21 cellular contexts compared by ENCODE assay signal in the genomic region with DNA sequence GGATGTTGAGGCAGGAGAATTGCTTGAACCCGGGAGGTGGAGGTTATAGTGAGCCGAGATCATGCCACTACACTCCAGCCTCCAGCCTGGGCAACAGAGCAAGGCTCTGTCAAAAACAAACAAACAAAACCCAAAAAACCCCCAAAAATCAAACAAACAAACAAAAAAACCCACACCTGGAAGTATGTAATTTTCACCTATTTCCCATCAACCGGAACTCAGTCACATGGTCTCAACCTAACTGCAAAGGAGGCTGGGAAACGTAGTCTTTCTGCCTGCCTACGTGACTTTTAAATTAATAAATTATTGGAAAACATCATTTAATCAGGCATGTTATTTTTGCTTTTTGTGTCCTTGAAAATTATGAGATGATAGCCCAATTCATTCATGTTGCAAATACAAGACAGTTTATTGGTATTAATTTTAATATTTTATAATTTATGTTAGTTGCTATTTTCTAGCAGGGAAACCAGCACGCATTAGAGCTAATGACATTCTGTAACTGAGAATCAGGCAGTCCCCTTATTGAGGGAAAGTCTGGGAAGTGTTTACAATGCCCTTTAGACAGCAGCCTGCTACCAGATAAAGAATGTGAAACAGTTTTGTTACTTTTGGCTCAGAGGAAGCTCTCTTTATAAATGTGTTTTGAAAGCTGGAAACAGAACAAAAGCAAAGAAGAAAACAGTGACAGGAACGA.
A peak's percentile ranks its signal among the peaks of the same experiment; 100 is the strongest.
DNase-seq lines count a peak whose midpoint lies in the region; ATAC-seq and TF ChIP-seq lines count a peak whose summit lies in the region.
"Had no signal": no experiment of that assay in that cellular context is flagged by ENCODE, and none has a peak within 500 bp of the region (broad histone marks: within the 10 kb centered on the region; RNA-seq: fewer than 3 reads in every experiment).

No MANE protein-coding gene starts in this region.

- H4K91ac ChIP-seq in IMR-90 (ENCODE audit: insufficient read depth, low read depth, low read length), result peak overlapping the region; percentile 62; the same call in 1 of the 2 replicates

- H4K20me1 ChIP-seq in IMR-90 (ENCODE audit: insufficient read depth, low read length) (no peaks in the 10 kb centered on the region), MM.1S (ENCODE audit: insufficient read depth, low read length) (no peaks in the 10 kb centered on the region)

- H2BK5ac ChIP-seq in IMR-90 (ENCODE audit: low read depth, low read length, poor library complexity, severe bottlenecking), result peak overlapping the region; percentile 27

- peak overlapping the region; percentile 81; the same call in 1 of the 3 replicates for H2BK15ac ChIP-seq in IMR-90 (ENCODE audit: low read depth, low read length)

- 0 out of 2 replicates have a peak overlapping the region, but pooled peaks have one; percentile 10 for H3K14ac ChIP-seq in IMR-90 (replicated peaks; ENCODE audit: low read depth, low read length)

- H2BK20ac ChIP-seq in IMR-90 (ENCODE audit: low read depth, low read length), result peak overlapping the region; percentile 50

- ATAC-seq in IMR-90 (ENCODE audit: low read depth) (peak; percentile 83), omental fat pad (ENCODE audit: low FRiP score) (no peak)

- 20% methylated on average over 1 of the region's 7 CpGs; no CpG with 5 or more reads in 1 of the 2 experiments for WGBS in IMR-90 (ENCODE audit: extremely low coverage in 2 of 2, insufficient read length in 1 of 2), 2 experiments

- H3F3A ChIP-seq in MM.1S (ENCODE audit: insufficient read depth, low read length), result no peaks in the 10 kb centered on the region

- H3K9me2 ChIP-seq in MM.1S (replicated peaks; ENCODE audit: insufficient read depth, low read length), result no peaks in the 10 kb centered on the region

- no peak overlapping the region for H3K56ac ChIP-seq in IMR-90 (ENCODE audit: extremely low read depth, insufficient read depth, low read length)

- peak overlapping the region; percentile 50; the same call in 1 of the 2 replicates for H4K5ac ChIP-seq in IMR-90 (ENCODE audit: low read depth, low read length)

- H2AK5ac ChIP-seq in IMR-90 (ENCODE audit: low read depth, low read length), result no peak overlapping the region

- H3K79me2 ChIP-seq in ACC112 (ENCODE audit: control insufficient read depth, insufficient read depth, low read length, unreplicated experiment), result no peaks in the 10 kb centered on the region
- no peaks in the 10 kb centered on the region for H3K79me2 ChIP-seq in MM.1S (ENCODE audit: low read length)

- H2AFZ ChIP-seq in ACC112 (ENCODE audit: low read length, unreplicated experiment) (peak overlapping the region; percentile 55), IMR-90 (replicated peaks; ENCODE audit: low read length, poor library complexity) (no peak overlapping the region), MM.1S (ENCODE audit: low read length) (no peak overlapping the region)

- TF ChIP-seq POLR2A in IMR-90 (IDR thresholded peaks at IDR 0.05; ENCODE audit: low read depth, low read length), result no peak

- H3K9me3 ChIP-seq in IMR-90 (ENCODE audit: control insufficient read depth, insufficient read depth, low read length) (peaks cover 3% of the 10 kb centered on the region; the same call in 1 of the 2 replicates), MM.1S (replicated peaks; ENCODE audit: insufficient read depth, low read length) (no peaks in the 10 kb centered on the region; the same call in 1 of the 2 replicates)
- H3K9me3 ChIP-seq: thoracic aorta had no signal

- no peak overlapping the region for H2AK9ac ChIP-seq in IMR-90 (replicated peaks; ENCODE audit: low read depth, low read length, poor library complexity)

- intact Hi-C loops in IMR-90 (cut with micrococcal nuclease), result no loop called here

- H3K4me3 ChIP-seq in ACC112 (ENCODE audit: low read depth, low read length), result no peak overlapping the region
- no peak overlapping the region; the same call in 1 of the 2 replicates for H3K4me3 ChIP-seq in IMR-90 (ENCODE audit: insufficient read depth, low read depth, low read length)
- H3K4me3 ChIP-seq in choroid plexus epithelial cell (ENCODE audit: low read depth, low read length), result no peak overlapping the region
- H3K4me3 ChIP-seq in MM.1S (ENCODE audit: low read length), result no peak overlapping the region
- H3K4me3 ChIP-seq: thoracic aorta had no signal

- H3K18ac ChIP-seq in IMR-90 (ENCODE audit: low read depth, low read length), result peak overlapping the region; percentile 90

- dilution Hi-C loops in IMR-90 (cut with HindIII; ENCODE audit: low sequenced_read_pairs, unreplicated experiment), result loop anchor here (25.0 kb wide), 1 partner anchor 342 kb away; a partner anchor contains a TSS

- H3K9ac ChIP-seq in IMR-90 (ENCODE audit: low read depth, low read length) (peak overlapping the region; percentile 10; the same call in 1 of the 2 replicates), MM.1S (ENCODE audit: low read length) (no peak overlapping the region)

- H3K23ac ChIP-seq in IMR-90 (ENCODE audit: low read depth, low read length), result no peak overlapping the region

- no peaks in the 10 kb centered on the region for H3K4me1 ChIP-seq in ACC112 (ENCODE audit: control insufficient read depth, insufficient read depth, low read length, unreplicated experiment)
- peaks cover 11% of the 10 kb centered on the region for H3K4me1 ChIP-seq in IMR-90 (ENCODE audit: control insufficient read depth, insufficient read depth, low read length)
- no peaks in the 10 kb centered on the region for H3K4me1 ChIP-seq in MM.1S (ENCODE audit: low read length)

- peak overlapping the region; percentile 63; the same call in 1 of the 2 replicates for H3K4me2 ChIP-seq in IMR-90 (ENCODE audit: low read depth, low read length)
- no peak overlapping the region for H3K4me2 ChIP-seq in MM.1S (ENCODE audit: low read depth, low read length)

- no peaks in the 10 kb centered on the region for H3K9me1 ChIP-seq in IMR-90 (ENCODE audit: insufficient read depth, low read length)

- no TSS peak for BruUV-seq in IMR-90 (replicated peaks; lab: Mats Ljungman, UMichigan)

- no peak overlapping the region for H3K27ac ChIP-seq in ACC112 (ENCODE audit: low read depth, low read length)
- peak overlapping the region; percentile 47; the same call in 1 of the 2 replicates for H3K27ac ChIP-seq in IMR-90 (ENCODE audit: insufficient read depth, low read length)
- no peak overlapping the region for H3K27ac ChIP-seq in MM.1S (ENCODE audit: low read length)
- H3K27ac ChIP-seq: thoracic aorta had no signal

- TF ChIP-seq RAD21 in IMR-90 (IDR thresholded peaks at IDR 0.05; ENCODE audit: low read length), result no peak

- peak; percentile 45 for DNase-seq in IMR-90
- DNase-seq in choroid plexus epithelial cell (ENCODE audit: low read depth), result peak; percentile 49
- peak; percentile 26 for DNase-seq in left kidney (ENCODE audit: low read depth, low spot score)
- no peak for DNase-seq in omental fat pad (ENCODE audit: low spot score)
- DNase-seq in NCI-H1436 treated with DMSO at 0.1 percent for 48 hours (lab: John Stamatoyannopoulos, UW), result no peak
- DNase-seq in DMS153 (lab: John Stamatoyannopoulos, UW), result no peak
- DNase-seq in MM.1S, result no peak
- DNase-seq: activated CD8-positive, alpha-beta memory T cell treated with anti-CD3 and anti-CD28 coated beads, Interleukin-2, amount 50 U/mL, for 48 hours; activated effector memory CD4-positive, alpha-beta T cell treated with anti-CD3 and anti-CD28 coated beads, Interleukin-2, amount 50 U/mL, for 16 hours; CD4-positive, alpha-beta memory T cell; DMS79; foreskin melanocyte; KBM-7; midbrain; NCI-H1048; NCI-H2081; NCI-H510A; stimulated activated CD4-positive, alpha-beta T cell treated with anti-CD3 and anti-CD28 coated beads, Interleukin-15, amount 100 ng/mL, for 24 hours; T-helper 1 cell had no signal

- peak overlapping the region; percentile 79 for H2BK120ac ChIP-seq in IMR-90 (ENCODE audit: low read depth, low read length)

- TF ChIP-seq CTCF in IMR-90 (conservative IDR thresholded peaks at IDR 0.05; ENCODE audit: low read depth, low read length) (no peak), choroid plexus epithelial cell (conservative IDR thresholded peaks at IDR 0.05; ENCODE audit: low read depth, low read length) (no peak), omental fat pad (IDR thresholded peaks at IDR 0.05) (no peak), MM.1S (IDR thresholded peaks at IDR 0.05; ENCODE audit: low read length) (no peak)

- H3K27me3 ChIP-seq in ACC112 (ENCODE audit: insufficient read depth, low read length), result no peaks in the 10 kb centered on the region
- no peaks in the 10 kb centered on the region for H3K27me3 ChIP-seq in IMR-90 (ENCODE audit: control insufficient read depth, insufficient read depth, low read length)
- H3K27me3 ChIP-seq in MM.1S (replicated peaks; ENCODE audit: insufficient read depth, low read length), result no peaks in the 10 kb centered on the region

- CTCF ChIA-PET in IMR-90 (lab: Yijun Ruan, JAX), result interaction anchor here (1.1 kb wide), 1 partner anchor 14 kb away, joined by 5 read pairs; no protein-coding TSS in a partner anchor

- H3K79me1 ChIP-seq in IMR-90 (ENCODE audit: low read depth in 1 of 2, low read length in 2 of 2), result no peaks in the 10 kb centered on the region

- POLR2A ChIA-PET in IMR-90 (lab: Charles Lee; ENCODE audit: unreplicated experiment), result no interaction called here

- in situ Hi-C loops in IMR-90 (cut with MboI; ENCODE audit: low sequenced_read_pairs), result no loop called here

- H3K4ac ChIP-seq in IMR-90 (ENCODE audit: low read depth, low read length), result peak overlapping the region; percentile 82

- H4K8ac ChIP-seq in IMR-90 (ENCODE audit: low read depth in 2 of 2, low read length in 2 of 2), result peak overlapping the region; percentile 27 to 48; a peak in 2 of 4 replicates

- H3K36me3 ChIP-seq in ACC112 (ENCODE audit: insufficient read depth, low read length) (no peaks in the 10 kb centered on the region), IMR-90 (ENCODE audit: control insufficient read depth, insufficient read depth, low read length) (no peaks in the 10 kb centered on the region), MM.1S (replicated peaks; ENCODE audit: insufficient read depth, low read length) (no peaks in the 10 kb centered on the region)
- H3K36me3 ChIP-seq: thoracic aorta had no signal

TF ChIP-seq in IMR-90, 13 proteins besides CTCF, POLR2A, EP300 and RAD21 (continues in another document):
- TF ChIP-seq, protein P1, sequence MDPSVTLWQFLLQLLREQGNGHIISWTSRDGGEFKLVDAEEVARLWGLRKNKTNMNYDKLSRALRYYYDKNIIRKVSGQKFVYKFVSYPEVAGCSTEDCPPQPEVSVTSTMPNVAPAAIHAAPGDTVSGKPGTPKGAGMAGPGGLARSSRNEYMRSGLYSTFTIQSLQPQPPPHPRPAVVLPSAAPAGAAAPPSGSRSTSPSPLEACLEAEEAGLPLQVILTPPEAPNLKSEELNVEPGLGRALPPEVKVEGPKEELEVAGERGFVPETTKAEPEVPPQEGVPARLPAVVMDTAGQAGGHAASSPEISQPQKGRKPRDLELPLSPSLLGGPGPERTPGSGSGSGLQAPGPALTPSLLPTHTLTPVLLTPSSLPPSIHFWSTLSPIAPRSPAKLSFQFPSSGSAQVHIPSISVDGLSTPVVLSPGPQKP (IDR thresholded peaks at IDR 0.05; ENCODE audit: borderline replicate concordance, low read depth, low read length), result no peak

Comparison
In these comparisons a context has a peak if more than half of its experiments do, and no peak if none do; other contexts are left out.
1. DNase-seq: peak in IMR-90 (single experiment), choroid plexus epithelial cell (single experiment) and left kidney (single experiment); none in omental fat pad (single experiment), NCI-H1436 treated with DMSO at 0.1 percent for 48 hours (single experiment), DMS153 (single experiment) and MM.1S (single experiment).